ENCODE assay signal across 18 cellular contexts in the genomic region with DNA sequence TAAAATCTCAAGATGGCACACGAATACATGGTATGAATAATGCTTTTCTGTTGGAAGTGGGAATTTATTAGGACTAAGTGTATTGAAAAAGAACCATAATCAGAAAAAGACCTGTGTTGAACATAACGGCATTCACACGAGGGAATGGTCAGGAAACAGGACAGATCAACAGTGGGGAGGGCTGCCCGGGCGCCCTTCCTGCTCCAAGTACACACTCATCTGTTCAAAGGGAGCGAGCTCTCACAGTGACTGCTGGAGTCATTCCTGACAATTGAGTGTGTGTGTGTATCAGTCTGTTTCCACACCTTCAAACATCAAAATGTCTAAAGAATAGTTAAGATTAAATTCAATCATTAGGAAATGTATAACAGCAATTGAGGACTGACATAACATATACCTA.
"Had no signal": no experiment of that assay in that cellular context is flagged by ENCODE, and none has a peak within 500 bp of the region (broad histone marks: within the 10 kb centered on the region; RNA-seq: fewer than 3 reads in every experiment).

No MANE protein-coding gene starts in this region.

- H3K4me3 ChIP-seq: ascending aorta, breast epithelium, esophagus squamous epithelium had no signal

- ATAC-seq: activated naive CD8-positive, alpha-beta T cell treated with anti-CD3 and anti-CD28 coated beads, Interleukin-2, amount 50 U/mL, for 24 hours; left ventricle myocardium superior; right cardiac atrium; stimulated activated naive CD8-positive, alpha-beta T cell treated with anti-CD3 and anti-CD28 coated beads, Interleukin-15, Interleukin-2, amounts not matched to agents 100 U/mL and 50 U/mL, for 24 hours had no signal

- H3K4me1 ChIP-seq: ascending aorta, breast epithelium had no signal

- H3K27ac ChIP-seq: ascending aorta, breast epithelium had no signal

- H3K27me3 ChIP-seq: ascending aorta, breast epithelium, esophagus squamous epithelium had no signal

- H3K27ac Mint-ChIP-seq: activated naive CD8-positive, alpha-beta T cell treated with anti-CD3 and anti-CD28 coated beads, Interleukin-2, amount 50 U/mL, for 24 hours; activated T-cell treated with anti-CD3 and anti-CD28 coated beads, Interleukin-2, amount 50 U/mL, for 72 hours; nephron progenitor cell; progenitor cell of endocrine pancreas; T-helper 2 cell treated with Interferon-gamma antibody and Interleukin-4, amounts not matched to agents 5 μg/mL and 100 μg/mL, for 36 hours; type B pancreatic cell had no signal

- H3K36me3 ChIP-seq: ascending aorta, breast epithelium had no signal

- DNase-seq: activated CD4-positive, alpha-beta T cell treated with anti-CD3 and anti-CD28 coated beads, Interleukin-2, amount 10 ng/mL, durations not matched to agents 7 days and 5 days; activated CD4-positive, CD25-positive, alpha-beta regulatory T cell; activated gamma-delta T cell treated with Interleukin-2 at 50 U/mL for 16 hours; activated naive CD8-positive, alpha-beta T cell treated with anti-CD3 and anti-CD28 coated beads, Interleukin-2, amount 50 U/mL, for 24 hours; activated T-cell treated with anti-CD3 and anti-CD28 coated beads, Interleukin-2, amount 50 U/mL, for 72 hours; esophagus squamous epithelium; hypothalamus; left ventricle myocardium superior; mesenchymal stem cell; nephron progenitor cell; occipital lobe; right cardiac atrium; stimulated activated naive CD8-positive, alpha-beta T cell treated with anti-CD3 and anti-CD28 coated beads, Interleukin-15, Interleukin-2, amounts not matched to agents 100 U/mL and 50 U/mL, for 24 hours had no signal

- H3K9me3 Mint-ChIP-seq: activated naive CD8-positive, alpha-beta T cell treated with anti-CD3 and anti-CD28 coated beads, Interleukin-2, amount 50 U/mL, for 24 hours; activated T-cell treated with anti-CD3 and anti-CD28 coated beads, Interleukin-2, amount 50 U/mL, for 72 hours; nephron progenitor cell; T-helper 2 cell treated with Interferon-gamma antibody and Interleukin-4, amounts not matched to agents 5 μg/mL and 100 μg/mL, for 36 hours; type B pancreatic cell had no signal

- H3K27me3 Mint-ChIP-seq: activated CD4-positive, alpha-beta T cell treated with anti-CD3 and anti-CD28 coated beads, Interleukin-2, amount 10 ng/mL, durations not matched to agents 7 days and 5 days; activated naive CD8-positive, alpha-beta T cell treated with anti-CD3 and anti-CD28 coated beads, Interleukin-2, amount 50 U/mL, for 24 hours; progenitor cell of endocrine pancreas; type B pancreatic cell had no signal

- H3K9me3 ChIP-seq: ascending aorta, breast epithelium, esophagus squamous epithelium had no signal

- H3K4me3 Mint-ChIP-seq: activated naive CD8-positive, alpha-beta T cell treated with anti-CD3 and anti-CD28 coated beads, Interleukin-2, amount 50 U/mL, for 24 hours; nephron progenitor cell; T-helper 2 cell treated with Interferon-gamma antibody and Interleukin-4, amounts not matched to agents 5 μg/mL and 100 μg/mL, for 36 hours; type B pancreatic cell had no signal

- H3K36me3 Mint-ChIP-seq: type B pancreatic cell had no signal
